In genomic region chr22:36998620-36999351, GRCh38 we compare ENCODE assay signal across 11 cellular contexts. TPM values are rescaled to one million over a fixed set of nuclear protein-coding genes. Genes with fewer than 3 reads are reported as not detected.
DNase-seq lines count a peak whose midpoint lies in the region; ATAC-seq and TF ChIP-seq lines count a peak whose summit lies in the region.
"Had no signal": no experiment of that assay in that cellular context is flagged by ENCODE, and none has a peak within 500 bp of the region (broad histone marks: within the 10 kb centered on the region; RNA-seq: fewer than 3 reads in every experiment).

No MANE protein-coding gene starts in this region.

- no peaks in the 10 kb centered on the region for H3K4me1 ChIP-seq in A673 (ENCODE audit: insufficient read depth, low read length, poor library complexity, severe bottlenecking)

- H3K4me3 ChIP-seq in A673 (ENCODE audit: low read depth, low read length, poor library complexity, severe bottlenecking) (no peak overlapping the region), fibroblast of villous mesenchyme (ENCODE audit: low read depth, low read length) (no peak overlapping the region)
- H3K4me3 ChIP-seq: SK-N-MC had no signal

- DNase-seq in A673 (ENCODE audit: low spot score) (no peak), GM20000 (ENCODE audit: low spot score) (no peak), RPMI7951 (ENCODE audit: low read depth) (peak; percentile 38), fibroblast of villous mesenchyme (ENCODE audit: low read depth) (peak; percentile 19), dermis blood vessel endothelial cell (no peak), NCI-H524 treated with DMSO at 0.1 percent for 48 hours (lab: John Stamatoyannopoulos, UW) (no peak)
- DNase-seq: activated CD4-positive, alpha-beta T cell treated with anti-CD3 and anti-CD28 coated beads, Interleukin-2, amount 50 U/mL, for 48 hours; NCI-H1092 had no signal

- intact Hi-C loops in A673 (cut with micrococcal nuclease; ENCODE audit: unreplicated experiment): no loop called here

- ATAC-seq in HG03520 (IDR thresholded peaks at IDR 0.05; ENCODE audit: unreplicated experiment) (no peak), HG02798 (IDR thresholded peaks at IDR 0.05; ENCODE audit: poor library complexity, unreplicated experiment) (no peak)

- H3K27ac ChIP-seq in A673 (ENCODE audit: low read depth, low read length, poor library complexity, severe bottlenecking): no peak overlapping the region
- H3K27ac ChIP-seq: SK-N-MC had no signal

- POLR2A ChIA-PET in A673 (lab: Charles Lee; ENCODE audit: low non-redundant PET): no interaction called here

- H3K27me3 ChIP-seq in A673 (replicated peaks; ENCODE audit: insufficient read depth, low read depth, low read length, poor library complexity): peaks cover 11% of the 10 kb centered on the region

- no peaks in the 10 kb centered on the region for H3K36me3 ChIP-seq in A673 (ENCODE audit: insufficient read depth, low read length, poor library complexity, severe bottlenecking)

- CTCF ChIA-PET in A673 (lab: Charles Lee): no interaction called here

- H3K9me3 ChIP-seq in A673 (ENCODE audit: low read depth, low read length, poor library complexity, severe bottlenecking): no peaks in the 10 kb centered on the region

- TF ChIP-seq CTCF in A673 (conservative IDR thresholded peaks at IDR 0.05; ENCODE audit: low read depth, low read length): peak; percentile 35; the same call in 1 of the 2 replicates
- peak; percentile 21 for TF ChIP-seq CTCF in GM20000 (IDR thresholded peaks at IDR 0.05; ENCODE audit: extremely low read depth, missing control alignments)
- TF ChIP-seq CTCF in fibroblast of villous mesenchyme (IDR thresholded peaks at IDR 0.05; ENCODE audit: insufficient read depth, low read depth, low read length): peak; percentile 26

- no TSS peak for BruUV-seq in A673 (replicated peaks; lab: Mats Ljungman, UMichigan)

RNA-seq across cellular contexts. Expression of gene TST, which starts 20.5 kb away (rescaled TPM):
- total RNA-seq in A673 (2021): 31.3 and 37.6 TPM in 2 replicates
- total RNA-seq in RPMI7951 (2014; rRNA removed; shearing (Covaris generic)): 21.0 and 27.3 TPM in 2 replicates
- total RNA-seq in fibroblast of villous mesenchyme: 45.4 and 54.4 TPM in 2 replicates
- total RNA-seq in dermis blood vessel endothelial cell: 50.4 and 96.0 TPM in 2 replicates

RNA-seq across cellular contexts. Expression of gene MPST, which starts 20.8 kb away (rescaled TPM):
- 66.6 and 81.7 TPM in 2 replicates for total RNA-seq in A673 (2021)
- 40.1 and 54.5 TPM in 2 replicates for total RNA-seq in RPMI7951 (2014; rRNA removed; shearing (Covaris generic))
- total RNA-seq in fibroblast of villous mesenchyme: 64.3 and 94.1 TPM in 2 replicates
- 168 and 175 TPM in 2 replicates for total RNA-seq in dermis blood vessel endothelial cell

RNA-seq across cellular contexts. Expression of gene KCTD17, which starts 52.8 kb away (rescaled TPM):
- total RNA-seq in A673 (2021) (38.8 and 39.1 TPM in 2 replicates), fibroblast of villous mesenchyme (28.9 and 34.1 TPM in 2 replicates), dermis blood vessel endothelial cell (53.4 and 58.2 TPM in 2 replicates)
- total RNA-seq in RPMI7951 (2014; rRNA removed; shearing (Covaris generic)): 9.6 and 12.9 TPM in 2 replicates

Comparison
In these comparisons a context has a peak if more than half of its experiments do, and no peak if none do; other contexts are left out.
1. DNase-seq: peak in RPMI7951 (single experiment) and fibroblast of villous mesenchyme (single experiment); none in A673 (single experiment), GM20000 (single experiment), dermis blood vessel endothelial cell (single experiment) and NCI-H524 treated with DMSO at 0.1 percent for 48 hours (single experiment).
2. Peak in every context shown above with its lines, with median percentiles within 50 percentile points of each other: CTCF ChIP-seq.